In the genomic region with DNA sequence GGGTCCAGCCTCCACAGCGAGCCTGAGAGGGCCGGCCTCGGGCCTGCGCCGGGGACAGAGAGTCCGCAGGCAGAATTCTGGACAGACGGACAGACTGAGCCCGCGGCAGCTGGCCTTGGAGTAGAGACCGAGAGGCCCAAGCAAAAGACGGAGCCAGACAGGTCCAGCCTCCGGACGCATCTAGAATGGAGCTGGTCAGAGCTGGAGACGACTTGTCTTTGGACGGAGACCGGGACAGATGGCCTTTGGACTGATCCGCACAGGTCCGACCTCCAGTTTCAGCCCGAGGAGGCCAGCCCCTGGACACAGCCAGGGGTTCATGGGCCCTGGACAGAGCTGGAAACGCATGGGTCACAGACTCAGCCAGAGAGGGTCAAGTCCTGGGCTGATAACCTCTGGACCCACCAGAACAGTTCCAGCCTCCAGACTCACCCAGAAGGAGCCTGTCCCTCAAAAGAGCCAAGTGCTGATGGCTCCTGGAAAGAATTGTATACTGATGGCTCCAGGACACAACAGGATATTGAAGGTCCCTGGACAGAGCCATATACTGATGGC, we compare ENCODE assay signal across 8 cellular contexts. TPM values are rescaled to one million over a fixed set of nuclear protein-coding genes. Genes with fewer than 3 reads are reported as not detected.
DNase-seq lines count a peak whose midpoint lies in the region; ATAC-seq and TF ChIP-seq lines count a peak whose summit lies in the region.

No MANE protein-coding gene starts in this region.

- no peaks in the 10 kb centered on the region for H3K27me3 ChIP-seq in neuron (ENCODE audit: insufficient read depth, low read length)

- no peak for DNase-seq in OCI-LY7 (ENCODE audit: low spot score)
- DNase-seq in epithelial cell of prostate (ENCODE audit: low read depth, low spot score): no peak
- DNase-seq in Kasumi-1 (lab: John Stamatoyannopoulos, UW): no peak
- no peak for DNase-seq in NCI-H146 treated with DMSO at 0.1 percent for 48 hours (lab: John Stamatoyannopoulos, UW; ENCODE audit: unreplicated experiment)

- CTCF ChIA-PET in OCI-LY7 (lab: Charles Lee; ENCODE audit: unreplicated experiment): interaction anchor here (0.6 kb wide), 1 partner anchor 26 kb away, joined by 3 read pairs; no protein-coding TSS in a partner anchor

- H3K9me2 ChIP-seq in OCI-LY7 (ENCODE audit: insufficient read depth, low read length): no peaks in the 10 kb centered on the region

- intact Hi-C loops in OCI-LY7 (cut with micrococcal nuclease; ENCODE audit: unreplicated experiment): loop anchor here (2.0 kb wide), 1 partner anchor 81 kb away; a partner anchor contains a TSS

- ATAC-seq in GM21381 (IDR thresholded peaks at IDR 0.05; ENCODE audit: unreplicated experiment) (peak; percentile 2), GM19463 (IDR thresholded peaks at IDR 0.05; ENCODE audit: unreplicated experiment) (no peak), HG02623 (IDR thresholded peaks at IDR 0.05; ENCODE audit: unreplicated experiment) (no peak)

- H2AFZ ChIP-seq in OCI-LY7 (ENCODE audit: low read length) (peak overlapping the region; percentile 58; the same call in 1 of the 2 replicates), neuron (ENCODE audit: low read depth, low read length) (no peak overlapping the region)

- H3K27ac ChIP-seq in OCI-LY7 (ENCODE audit: low read depth, low read length, poor library complexity, severe bottlenecking) (peak overlapping the region; percentile 5), epithelial cell of prostate (peak overlapping the region; percentile 99)

- H3K4me2 ChIP-seq in OCI-LY7 (ENCODE audit: low read length): peak overlapping the region; percentile 99

- no peak for TF ChIP-seq CTCF in OCI-LY7 (conservative IDR thresholded peaks at IDR 0.05; ENCODE audit: low read length)

- H3K4me1 ChIP-seq in OCI-LY7 (ENCODE audit: insufficient read depth, low read length, poor library complexity, severe bottlenecking) (peaks cover 37% of the 10 kb centered on the region), neuron (ENCODE audit: insufficient read depth, low read length) (peaks cover 43% of the 10 kb centered on the region)

- POLR2A ChIA-PET in OCI-LY7 (lab: Charles Lee): interaction anchor here (0.6 kb wide), 1 partner anchor 63 kb away, joined by 3 read pairs; no protein-coding TSS in a partner anchor

- peaks cover 25% of the 10 kb centered on the region for H3K79me2 ChIP-seq in OCI-LY7 (ENCODE audit: insufficient read depth, low read depth, low read length)

- H3K36me3 ChIP-seq in OCI-LY7 (ENCODE audit: insufficient read depth, low read length) (no peaks in the 10 kb centered on the region), neuron (ENCODE audit: insufficient read depth, low read length) (peaks cover 4% of the 10 kb centered on the region)

- no peaks in the 10 kb centered on the region for H4K20me1 ChIP-seq in OCI-LY7 (ENCODE audit: insufficient read depth, low read length)

- H3K4me3 ChIP-seq in OCI-LY7 (ENCODE audit: low read depth, low read length, poor library complexity, severe bottlenecking): peak overlapping the region; percentile 70
- peak overlapping the region; percentile 83 for H3K4me3 ChIP-seq in neuron (ENCODE audit: low read length)

- H3K9me3 ChIP-seq in OCI-LY7 (ENCODE audit: low read length) (no peaks in the 10 kb centered on the region), neuron (ENCODE audit: low read length) (no peaks in the 10 kb centered on the region)

- BruUV-seq in OCI-LY7 (replicated peaks; lab: Mats Ljungman, UMichigan): no TSS peak

RNA-seq across cellular contexts. Expression of a gene that starts 0.5 kb away (rescaled TPM):
- 4.0 and 6.5 TPM in 2 replicates for total RNA-seq in OCI-LY7 (2014; rRNA removed; shearing (Covaris generic))
- 5.2 and 5.5 TPM in 2 replicates for total RNA-seq in OCI-LY7 (2022)

RNA-seq across cellular contexts. Expression of a gene that starts 0.7 kb away (rescaled TPM):
- 34.9 and 39.3 TPM in 2 replicates for total RNA-seq in OCI-LY7 (2014; rRNA removed; shearing (Covaris generic))
- total RNA-seq in OCI-LY7 (2022): 32.5 and 34.6 TPM in 2 replicates

RNA-seq across cellular contexts. Expression of a gene that starts 27.0 kb away (rescaled TPM):
- total RNA-seq in OCI-LY7 (2014; rRNA removed; shearing (Covaris generic)): 4.1 and 4.9 TPM in 2 replicates
- 7.1 and 8.9 TPM in 2 replicates for total RNA-seq in OCI-LY7 (2022)

RNA-seq across cellular contexts. Expression of a gene that starts 32.9 kb away (rescaled TPM):
- total RNA-seq in OCI-LY7 (2014; rRNA removed; shearing (Covaris generic)): 3.3 and 5.0 TPM in 2 replicates
- 52.1 and 54.8 TPM in 2 replicates for total RNA-seq in OCI-LY7 (2022)

RNA-seq across cellular contexts. Expression of a gene that starts 33.6 kb away (rescaled TPM):
- total RNA-seq in OCI-LY7 (2014; rRNA removed; shearing (Covaris generic)): 315 and 328 TPM in 2 replicates
- total RNA-seq in OCI-LY7 (2022): 214 and 244 TPM in 2 replicates
